In genomic region chr16:11183951-11184350, GRCh38 we compare ENCODE assay signal across 18 cellular contexts.
DNase-seq lines count a peak whose midpoint lies in the region; ATAC-seq, FAIRE-seq and TF ChIP-seq lines count a peak whose summit lies in the region.
"Had no signal": no experiment of that assay in that cellular context is flagged by ENCODE, and none has a peak within 500 bp of the region (broad histone marks: within the 10 kb centered on the region; RNA-seq: fewer than 3 reads in every experiment).

No MANE protein-coding gene starts in this region.

- no peak for TF ChIP-seq EP300 in GM12878 (IDR thresholded peaks at IDR 0.05; ENCODE audit: borderline replicate concordance in 1 of 2, control insufficient read depth in 1 of 2, low read depth in 2 of 2, low read length in 2 of 2)

- TF ChIP-seq RAD21 in GM12878 (IDR thresholded peaks at IDR 0.05; ENCODE audit: insufficient read depth, low read depth, low read length), result no peak

- POLR2A ChIA-PET in activated CD4-positive, alpha-beta T cell treated with anti-CD3 and anti-CD28 coated beads, Interleukin-2, amount 10 ng/mL, durations not matched to agents 7 days and 5 days (lab: Charles Lee), result no interaction called here
- POLR2A ChIA-PET in GM12878 (lab: Charles Lee), result interaction anchor here (0.8 to 6.4 kb wide), 14 partner anchors 11 to 234 kb away, joined by 3 to 48 read pairs (median 6); partner anchors contain the start of gene SOCS1

- no peak for DNase-seq in activated CD4-positive, alpha-beta T cell treated with anti-CD3 and anti-CD28 coated beads, Interleukin-2, amount 10 ng/mL, durations not matched to agents 7 days and 5 days
- DNase-seq in activated CD4-positive, alpha-beta T cell treated with anti-CD3 and anti-CD28 coated beads for 48 hours, result no peak
- DNase-seq in G401 (ENCODE audit: low spot score) (peak; percentile 26), GM12878 (ENCODE audit: low read depth, low spot score) (no peak), neural progenitor cell (ENCODE audit: low spot score) (no peak), NCI-H1417 treated with DMSO at 0.1 percent for 48 hours (lab: John Stamatoyannopoulos, UW) (no peak), inferior parietal cortex (ENCODE audit: extremely low spot score) (no peak), NOMO-1 treated with dmso at 0.1 percent for 144 hours (lab: John Stamatoyannopoulos, UW; ENCODE audit: unreplicated experiment) (no peak)
- DNase-seq: immature natural killer cell; KBM-7; left ventricle myocardium superior; NCI-H187 treated with DMSO at 0.1 percent for 48 hours; NCI-H226; NCI-H774; PC-3; SHP77; stimulated activated CD8-positive, alpha-beta memory T cell treated with anti-CD3 and anti-CD28 coated beads, Interleukin-4, amount 100 ng/mL, for 48 hours had no signal

- TF ChIP-seq POLR2A in GM12878 (IDR thresholded peaks at IDR 0.05; ENCODE audit: low read depth, low read length), result no peak

- intact Hi-C loops in GM12878 (cut with micrococcal nuclease; ENCODE audit: unreplicated experiment), result loop anchor here (1.0 to 5.0 kb wide), 7 partner anchors 18 to 219 kb away; no protein-coding TSS in a partner anchor

- no peaks in the 10 kb centered on the region for H3K27me3 Mint-ChIP-seq in activated CD4-positive, alpha-beta T cell treated with anti-CD3 and anti-CD28 coated beads, Interleukin-2, amount 10 ng/mL, durations not matched to agents 7 days and 5 days
- H3K27me3 Mint-ChIP-seq in neural progenitor cell (ENCODE audit: insufficient read depth, low read depth), result peaks cover 4% of the 10 kb centered on the region

- over 99% methylated on average over 10 of the region's 10 CpGs for WGBS in GM12878 (ENCODE audit: insufficient coverage, insufficient replicate concordance, low lambda C conversion rate, missing lambda C conversion rate)

- RAD21 ChIA-PET in GM12878 (lab: Charles Lee; ENCODE audit: unreplicated experiment), result interaction anchor here (1.1 to 8.8 kb wide), 14 partner anchors 12 to 220 kb away, joined by 3 to 86 read pairs (median 8); partner anchors contain the start of gene SOCS1

- no peaks in the 10 kb centered on the region for H3K9me3 ChIP-seq in GM12878 (replicated peaks; ENCODE audit: control insufficient read depth, insufficient read depth, low read length)
- no peaks in the 10 kb centered on the region for H3K9me3 ChIP-seq in neural progenitor cell (ENCODE audit: low read depth)
- H3K9me3 ChIP-seq: vagina had no signal

- H3K4me3 ChIP-seq in GM12878 (no peak overlapping the region), neural progenitor cell (no peak overlapping the region)
- H3K4me3 ChIP-seq: vagina had no signal

- peaks cover 46% of the 10 kb centered on the region for H3K4me1 ChIP-seq in GM12878 (ENCODE audit: control insufficient read depth, insufficient read depth, low read length)
- H3K4me1 ChIP-seq in neural progenitor cell, result peaks cover 7% of the 10 kb centered on the region

- no peak for FAIRE-seq in GM12878 (lab: Jason Lieb, UNC)

- H3K27me3 ChIP-seq in GM12878 (replicated peaks in 1 of 2; ENCODE audit: control insufficient read depth in 2 of 2, insufficient read depth in 2 of 2, low read length in 1 of 2) (no peaks in the 10 kb centered on the region), neural progenitor cell (no peaks in the 10 kb centered on the region)
- H3K27me3 ChIP-seq: vagina had no signal

- peak overlapping the region; percentile 5; the same call in 1 of the 2 replicates for H3K4me2 ChIP-seq in GM12878 (ENCODE audit: control insufficient read depth, insufficient read depth)
- H3K4me2 ChIP-seq in neural progenitor cell, result no peak overlapping the region

- H3K79me2 ChIP-seq in GM12878 (ENCODE audit: control insufficient read depth, insufficient read depth, low read length), result no peaks in the 10 kb centered on the region
- no peaks in the 10 kb centered on the region for H3K79me2 ChIP-seq in neural progenitor cell (ENCODE audit: low read depth)

- SMC1A ChIA-PET in GM12878 (lab: Charles Lee; ENCODE audit: uncharacterized antibody, unreplicated experiment), result interaction anchor here (0.9 to 4.9 kb wide), 22 partner anchors 9 to 219 kb away, joined by 3 to 35 read pairs (median 5); partner anchors contain the start of gene SOCS1

- H3K27ac Mint-ChIP-seq in activated CD4-positive, alpha-beta T cell treated with anti-CD3 and anti-CD28 coated beads, Interleukin-2, amount 10 ng/mL, durations not matched to agents 7 days and 5 days, result peak overlapping the region; percentile 64
- H3K27ac Mint-ChIP-seq in neural progenitor cell, result peak overlapping the region; percentile 65

- H3K4me1 Mint-ChIP-seq in activated CD4-positive, alpha-beta T cell treated with anti-CD3 and anti-CD28 coated beads, Interleukin-2, amount 10 ng/mL, durations not matched to agents 7 days and 5 days, result peaks cover 49% of the 10 kb centered on the region
- H3K4me1 Mint-ChIP-seq in neural progenitor cell, result peaks cover 9% of the 10 kb centered on the region

- H3K4me3 Mint-ChIP-seq in activated CD4-positive, alpha-beta T cell treated with anti-CD3 and anti-CD28 coated beads, Interleukin-2, amount 10 ng/mL, durations not matched to agents 7 days and 5 days, result no peak overlapping the region
- H3K4me3 Mint-ChIP-seq in neural progenitor cell, result no peak overlapping the region
- H3K4me3 Mint-ChIP-seq: immature natural killer cell had no signal

- H3K36me3 Mint-ChIP-seq in activated CD4-positive, alpha-beta T cell treated with anti-CD3 and anti-CD28 coated beads, Interleukin-2, amount 10 ng/mL, durations not matched to agents 7 days and 5 days (ENCODE audit: low read depth), result peaks cover 19% of the 10 kb centered on the region
- H3K36me3 Mint-ChIP-seq in neural progenitor cell, result no peaks in the 10 kb centered on the region

- TF ChIP-seq CTCF in GM12878 (IDR thresholded peaks at IDR 0.05 in 2 of 3, conservative IDR thresholded peaks at IDR 0.05 in 1 of 3; ENCODE audit: control insufficient read depth in 2 of 3, extremely low read depth in 1 of 3, insufficient read depth in 1 of 3, low read depth in 3 of 3, low read length in 3 of 3) (no peak), neural progenitor cell (IDR thresholded peaks at IDR 0.05) (no peak)

- in situ Hi-C loops in G401 (cut with HindIII; ENCODE audit: low sequenced_read_pairs) (no loop called here), GM12878 (cut with MboI) (no loop called here)

- no TSS peak for BruUV-seq in GM12878 (replicated peaks; lab: Mats Ljungman, UMichigan)

- CTCF ChIA-PET in activated CD4-positive, alpha-beta T cell treated with anti-CD3 and anti-CD28 coated beads, Interleukin-2, amount 10 ng/mL, durations not matched to agents 7 days and 5 days (lab: Charles Lee), result interaction anchor here (1.3 to 3.2 kb wide), 6 partner anchors 12 to 71 kb away, joined by 3 to 16 read pairs (median 4); partner anchors contain the start of gene SOCS1
- CTCF ChIA-PET in GM12878 (lab: Yijun Ruan, JAX), result interaction anchor here (1.1 to 3.5 kb wide), 8 partner anchors 11 to 220 kb away, joined by 3 to 18 read pairs (median 4); partner anchors contain the start of gene SOCS1

- H3F3A ChIP-seq in neural progenitor cell (ENCODE audit: low read depth), result no peaks in the 10 kb centered on the region

- H3K36me3 ChIP-seq in GM12878 (ENCODE audit: control insufficient read depth in 2 of 2, insufficient read depth in 2 of 2, low read length in 1 of 2) (no peaks in the 10 kb centered on the region; a peak in 1 of 4 replicates), neural progenitor cell (no peaks in the 10 kb centered on the region)

- H3K27ac ChIP-seq in GM12878 (ENCODE audit: control insufficient read depth, insufficient read depth), result peak overlapping the region; percentile 81; the same call in 1 of the 2 replicates
- no peak overlapping the region for H3K27ac ChIP-seq in neural progenitor cell
- H3K27ac ChIP-seq: vagina had no signal

- H3K9me3 Mint-ChIP-seq in activated CD4-positive, alpha-beta T cell treated with anti-CD3 and anti-CD28 coated beads, Interleukin-2, amount 10 ng/mL, durations not matched to agents 7 days and 5 days, result no peaks in the 10 kb centered on the region
- no peaks in the 10 kb centered on the region for H3K9me3 Mint-ChIP-seq in neural progenitor cell
- H3K9me3 Mint-ChIP-seq: immature natural killer cell had no signal

- no peak for ATAC-seq in GM12878
- ATAC-seq: left ventricle myocardium superior, PC-3 had no signal

- H3K9ac ChIP-seq in GM12878 (ENCODE audit: control insufficient read depth, insufficient read depth, low read length) (0 out of 2 replicates have a peak overlapping the region, but pooled peaks have one; percentile 3), neural progenitor cell (no peak overlapping the region)

- no peak overlapping the region for H2AFZ ChIP-seq in GM12878 (ENCODE audit: control insufficient read depth, low read depth, low read length)
- H2AFZ ChIP-seq in neural progenitor cell (replicated peaks), result no peak overlapping the region

- H4K20me1 ChIP-seq in GM12878 (ENCODE audit: control insufficient read depth, insufficient read depth) (no peaks in the 10 kb centered on the region), neural progenitor cell (ENCODE audit: low read depth) (no peaks in the 10 kb centered on the region)

TF ChIP-seq in GM12878, 131 proteins besides CTCF, POLR2A, EP300 and RAD21:
- TF ChIP-seq MYB (IDR thresholded peaks at IDR 0.05; ENCODE audit: borderline replicate concordance, low read depth, low read length), result no peak
- TF ChIP-seq NFXL1 (IDR thresholded peaks at IDR 0.05; ENCODE audit: borderline replicate concordance), result no peak
- no peak for TF ChIP-seq CBX3 (IDR thresholded peaks at IDR 0.05; ENCODE audit: borderline replicate concordance, low read depth)
- no peak for TF ChIP-seq MXI1 (IDR thresholded peaks at IDR 0.05; ENCODE audit: low read depth, low read length)
